8 cellular contexts compared by ENCODE assay signal in genomic region chr7:149714081-149714909, GRCh38. TPM values are rescaled to one million over a fixed set of nuclear protein-coding genes. Genes with fewer than 3 reads are reported as not detected.
DNase-seq lines count a peak whose midpoint lies in the region; ATAC-seq and TF ChIP-seq lines count a peak whose summit lies in the region.

No MANE protein-coding gene starts in this region.

- TF ChIP-seq CTCF in adrenal gland (IDR thresholded peaks at IDR 0.05) (no peak), heart right ventricle (IDR thresholded peaks at IDR 0.05) (no peak), tibial nerve (IDR thresholded peaks at IDR 0.05) (no peak)

- TF ChIP-seq EP300 in tibial nerve (IDR thresholded peaks at IDR 0.05) = no peak

- peaks cover 7 to 21% of the 10 kb centered on the region in 2 donors for H3K4me1 ChIP-seq in adrenal gland (replicated peaks in 1 of 2)
- H3K4me1 ChIP-seq in heart right ventricle = peaks cover 10 to 49% (median 28%) of the 10 kb centered on the region in 9 donors
- peaks cover 0 to 37% (median 9%) of the 10 kb centered on the region in 4 donors for H3K4me1 ChIP-seq in tibial nerve

- WGBS in adrenal gland, 4 donors = 4 to 16% (median 10%) methylated on average over 26 to 87 of the region's 88 CpGs
- 4 to 6% methylated on average over 74 to 88 of the region's 88 CpGs for WGBS in heart right ventricle, 2 donors
- 1 to 5% methylated on average over 24 to 47 of the region's 88 CpGs for WGBS in tibial nerve, 2 donors

- no peak for TF ChIP-seq POLR2A in adrenal gland (IDR thresholded peaks at IDR 0.05)
- no peak for TF ChIP-seq POLR2A in tibial nerve (IDR thresholded peaks at IDR 0.05)

- H3K27me3 ChIP-seq in adrenal gland = no peaks in the 10 kb centered on the region
- no peaks in the 10 kb centered on the region for H3K27me3 ChIP-seq in heart right ventricle
- H3K27me3 ChIP-seq in tibial nerve = no peaks in the 10 kb centered on the region

- intact Hi-C loops in adrenal gland (cut with DNase I) = no loop called here
- intact Hi-C loops in heart right ventricle (cut with DNase I) = loop anchor here in 3 of 10 donors (10.0 kb wide), 2 partner anchors 89 to 121 kb away; partner anchors contain the start of gene ZNF862 (in 1 of the 3)

- H3K9me3 ChIP-seq in adrenal gland (replicated peaks in 1 of 3) (peaks cover 2 to 14% (median 9%) of the 10 kb centered on the region in 3 donors), heart right ventricle (peaks cover 0 to 31% (median 19%) of the 10 kb centered on the region in 11 donors), tibial nerve (peaks cover 0 to 22% (median 10%) of the 10 kb centered on the region in 4 donors)

- peak overlapping the region; percentile 64; the same call in 1 of the 2 replicates for H3K4me3 ChIP-seq in GM08714 (ENCODE audit: low read length)
- peak overlapping the region in 2 of 4 donors; percentile 24 to 88 for H3K4me3 ChIP-seq in adrenal gland
- peak overlapping the region; percentile 63 to 82 (median 76) for H3K4me3 ChIP-seq in heart right ventricle
- peak overlapping the region; percentile 59 to 73 (median 69) for H3K4me3 ChIP-seq in tibial nerve

- DNase-seq in NCI-H1092 treated with DMSO at 0.1 percent for 48 hours (lab: John Stamatoyannopoulos, UW) = peak; percentile 90
- peak; percentile 90 for DNase-seq in T follicular helper cell (ENCODE audit: low read depth)
- DNase-seq in adrenal gland = peak; percentile 84 to 93 (median 90)
- DNase-seq in heart right ventricle = peak; percentile 91 to 95
- DNase-seq in pons (ENCODE audit: low spot score) = peak; percentile 81
- peak; percentile 82 to 83 for DNase-seq in tibial nerve (ENCODE audit: low spot score in 2 of 2)

- H3K36me3 ChIP-seq in adrenal gland (replicated peaks in 1 of 2) (no peaks in the 10 kb centered on the region), heart right ventricle (peaks cover 0 to 3% (median 0%) of the 10 kb centered on the region in 9 donors), tibial nerve (peaks cover 0 to 1% (median 0%) of the 10 kb centered on the region in 3 donors)

- H3K27ac ChIP-seq in adrenal gland = peak overlapping the region in 2 of 5 donors; percentile 52 to 70
- peak overlapping the region; percentile 67 to 91 (median 86) for H3K27ac ChIP-seq in heart right ventricle
- H3K27ac ChIP-seq in tibial nerve = peak overlapping the region; percentile 47 to 91 (median 82)

- ATAC-seq in HG02571 (IDR thresholded peaks at IDR 0.05; ENCODE audit: unreplicated experiment) (peak; percentile 89), heart right ventricle (peak; percentile 89 to 97 (median 92))

RNA-seq across cellular contexts. Expression of gene ZNF467, which starts 59.1 kb away (rescaled TPM):
- total RNA-seq in adrenal gland (10 to 100 TPM in 7 of 8 donors, 1 to 10 TPM in 1; 8.6 to 25.0 (median 18.6) TPM), heart right ventricle (1 to 10 TPM; 2.2 to 7.3 (median 4.6) TPM), tibial nerve (10 to 100 TPM in 1 of 4 donors, 1 to 10 TPM in 3; 3.3 to 15.9 (median 5.5) TPM)
- polyA plus RNA-seq in adrenal gland (10 to 100 TPM in 2 of 3 donors, 1 to 10 TPM in 1; 1.6 to 44.2 (median 24.5) TPM), heart right ventricle (10 to 100 TPM in 1 of 2 donors, 1 to 10 TPM in 1; 5.7 to 10.5 TPM)
